27 cellular contexts compared by ENCODE assay signal in genomic region chr7:45349102-45349501, GRCh38.
"Had no signal": no experiment of that assay in that cellular context is flagged by ENCODE, and none has a peak within 500 bp of the region (broad histone marks: within the 10 kb centered on the region; RNA-seq: fewer than 3 reads in every experiment).

No MANE protein-coding gene starts in this region.

- H3K9ac ChIP-seq: SK-N-SH had no signal

- H3K36me3 ChIP-seq: adrenal gland, SJCRH30 had no signal

- H3K9me3 Mint-ChIP-seq: activated CD4-positive, alpha-beta memory T cell treated with anti-CD3 and anti-CD28 coated beads, Interleukin-2, amount 10 ng/mL, durations not matched to agents 7 days and 5 days; activated CD4-positive, alpha-beta T cell treated with anti-CD3 and anti-CD28 coated beads, Interleukin-2, amount 10 ng/mL, durations not matched to agents 7 days and 5 days; activated naive CD8-positive, alpha-beta T cell treated with anti-CD3 and anti-CD28 coated beads, Interleukin-2, amount 10 ng/mL, durations not matched to agents 7 days and 5 days; activated T-cell treated with anti-CD3 and anti-CD28 coated beads, Interleukin-2, amount 50 U/mL, for 72 hours; activated T-helper 2 cell treated with anti-CD3 and anti-CD28 coated beads, Interferon-gamma antibody, Interleukin-2, Interleukin-4, amounts not matched to agents 10 μg/mL and 5 μg/mL and 100 μg/mL, durations not matched to agents 14 hours and 24 hours and 36 hours had no signal

- ATAC-seq: activated T-cell treated with anti-CD3 and anti-CD28 coated beads, Interleukin-2, amount 50 U/mL, for 72 hours; Panc1 had no signal

- H3K4me3 ChIP-seq: adrenal gland, SJCRH30 had no signal

- H3K27me3 ChIP-seq: adrenal gland, SJCRH30 had no signal

- H3K27ac Mint-ChIP-seq: activated CD4-positive, alpha-beta memory T cell treated with anti-CD3 and anti-CD28 coated beads, Interleukin-2, amount 10 ng/mL, durations not matched to agents 7 days and 5 days; activated CD4-positive, alpha-beta T cell treated with anti-CD3 and anti-CD28 coated beads, Interleukin-2, amount 10 ng/mL, durations not matched to agents 7 days and 5 days; activated naive CD8-positive, alpha-beta T cell treated with anti-CD3 and anti-CD28 coated beads, Interleukin-2, amount 10 ng/mL, durations not matched to agents 7 days and 5 days; activated T-cell treated with anti-CD3 and anti-CD28 coated beads, Interleukin-2, amount 50 U/mL, for 72 hours; activated T-helper 2 cell treated with anti-CD3 and anti-CD28 coated beads, Interferon-gamma antibody, Interleukin-2, Interleukin-4, amounts not matched to agents 10 μg/mL and 5 μg/mL and 100 μg/mL, durations not matched to agents 14 hours and 24 hours and 36 hours had no signal

- H3K4me1 Mint-ChIP-seq: activated CD4-positive, alpha-beta memory T cell treated with anti-CD3 and anti-CD28 coated beads, Interleukin-2, amount 10 ng/mL, durations not matched to agents 7 days and 5 days; activated CD4-positive, alpha-beta T cell treated with anti-CD3 and anti-CD28 coated beads, Interleukin-2, amount 10 ng/mL, durations not matched to agents 7 days and 5 days; activated naive CD8-positive, alpha-beta T cell treated with anti-CD3 and anti-CD28 coated beads, Interleukin-2, amount 10 ng/mL, durations not matched to agents 7 days and 5 days had no signal

- H3K27ac ChIP-seq: adrenal gland, SJCRH30, VCaP had no signal

- H3K4me1 ChIP-seq: adrenal gland, SJCRH30 had no signal

- H3K4me2 ChIP-seq: SK-N-SH had no signal

- H3K36me3 Mint-ChIP-seq: activated naive CD8-positive, alpha-beta T cell treated with anti-CD3 and anti-CD28 coated beads, Interleukin-2, amount 10 ng/mL, durations not matched to agents 7 days and 5 days had no signal

- DNase-seq: activated CD4-positive, alpha-beta memory T cell treated with anti-CD3 and anti-CD28 coated beads, Interleukin-2, amount 10 ng/mL, durations not matched to agents 7 days and 5 days; activated CD4-positive, alpha-beta T cell treated with anti-CD3 and anti-CD28 coated beads, Interleukin-2, amount 10 ng/mL, durations not matched to agents 7 days and 5 days; activated CD4-positive, CD25-positive, alpha-beta regulatory T cell; activated CD8-positive, alpha-beta memory T cell treated with anti-CD3 and anti-CD28 coated beads, Interleukin-2, amount 50 U/mL, for 4 hours; activated gamma-delta T cell treated with Interleukin-2 at 50 U/mL for 16 hours; activated naive CD4-positive, alpha-beta T cell treated with anti-CD3 and anti-CD28 coated beads, Interleukin-2, amount 50 U/mL, for 16 hours; activated naive CD8-positive, alpha-beta T cell treated with anti-CD3 and anti-CD28 coated beads, Interleukin-2, amount 10 ng/mL, durations not matched to agents 7 days and 5 days; activated T-cell treated with anti-CD3 and anti-CD28 coated beads, Interleukin-2, amount 50 U/mL, for 72 hours; adrenal gland; anterior cingulate cortex; cerebellar nuclear complex; NCI-H1092; NCI-H1417 treated with DMSO at 0.1 percent for 48 hours; NCI-H1694 treated with DMSO at 0.1 percent for 48 hours; NCI-H2029 treated with DMSO at 0.1 percent for 48 hours; NCI-H345; NCI-H510A; NCI-H526 treated with DMSO at 0.1 percent for 48 hours; NCI-H82; Right ventricle myocardium superior; RPMI8226; SJCRH30; SK-N-SH; T-helper 1 cell had no signal

- H3K4me3 Mint-ChIP-seq: activated CD4-positive, alpha-beta memory T cell treated with anti-CD3 and anti-CD28 coated beads, Interleukin-2, amount 10 ng/mL, durations not matched to agents 7 days and 5 days; activated CD4-positive, alpha-beta T cell treated with anti-CD3 and anti-CD28 coated beads, Interleukin-2, amount 10 ng/mL, durations not matched to agents 7 days and 5 days; activated naive CD8-positive, alpha-beta T cell treated with anti-CD3 and anti-CD28 coated beads, Interleukin-2, amount 10 ng/mL, durations not matched to agents 7 days and 5 days; activated T-cell treated with anti-CD3 and anti-CD28 coated beads, Interleukin-2, amount 50 U/mL, for 72 hours had no signal
